34 cellular contexts compared by ENCODE assay signal in the genomic region with DNA sequence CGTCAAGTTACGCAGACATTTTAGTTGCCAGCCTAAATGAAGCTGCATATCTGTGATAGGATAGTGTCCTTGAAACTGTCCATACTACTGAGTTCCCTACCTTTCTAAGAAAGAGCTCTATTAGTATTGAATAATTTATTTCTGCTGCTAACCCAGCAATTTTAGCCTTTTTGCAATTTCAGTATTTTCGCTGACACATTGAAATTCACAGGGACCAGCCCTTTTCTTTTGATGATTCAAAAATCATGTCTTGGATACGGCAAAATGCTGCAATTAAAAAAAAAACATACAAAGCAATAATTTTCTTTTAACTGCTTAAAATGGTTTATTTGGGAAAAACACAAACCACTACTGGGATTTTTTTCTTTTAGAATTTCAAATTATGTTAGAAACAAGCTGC.
"Had no signal": no experiment of that assay in that cellular context is flagged by ENCODE, and none has a peak within 500 bp of the region (broad histone marks: within the 10 kb centered on the region; RNA-seq: fewer than 3 reads in every experiment).

No MANE protein-coding gene starts in this region.

- H3K4me1 ChIP-seq: esophagus muscularis mucosa, gastroesophageal sphincter, heart right ventricle had no signal

- H3K27me3 ChIP-seq: brain microvascular endothelial cell, esophagus muscularis mucosa, gastroesophageal sphincter, heart right ventricle had no signal

- H3K4me1 Mint-ChIP-seq: activated B cell treated with CpG ODN at 0.5 μM for 24 hours; activated T-helper 17 cell treated with anti-CD3 and anti-CD28 coated beads, Interleukin-2, amount 50 U/mL, for 72 hours; central memory CD8-positive, alpha-beta T cell; T-helper 17 cell had no signal

- DNase-seq: activated B cell treated with CpG ODN at 0.5 μM for 24 hours; activated CD4-positive, alpha-beta T cell treated with anti-CD3 and anti-CD28 coated beads for 48 hours; activated CD4-positive, alpha-beta T cell treated with anti-CD3 and anti-CD28 coated beads, Interleukin-2, amount 50 U/mL, for 1 hour; activated CD4-positive, alpha-beta T cell treated with anti-CD3 and anti-CD28 coated beads, Interleukin-2, amount 50 U/mL, for 48 hours; activated CD8-positive, alpha-beta memory T cell treated with anti-CD3 and anti-CD28 coated beads for 24 hours; activated CD8-positive, alpha-beta T cell treated with anti-CD3 and anti-CD28 coated beads for 36 hours; activated effector memory CD4-positive, alpha-beta T cell treated with Interleukin-2 at 50 U/mL for 16 hours; activated gamma-delta T cell treated with Interleukin-2 at 50 U/mL for 16 hours; activated naive CD4-positive, alpha-beta T cell treated with anti-CD3 and anti-CD28 coated beads, Interleukin-2, amount 50 U/mL, for 16 hours; activated naive CD4-positive, alpha-beta T cell treated with Interleukin-2 at 50 U/mL for 16 hours; activated T-cell treated with anti-CD3 and anti-CD28 coated beads, Interleukin-2, amount 50 U/mL, for 4 hours; amniotic stem cell; anterior cingulate cortex; brain microvascular endothelial cell; dorsolateral prefrontal cortex; effector memory CD4-positive, alpha-beta T cell; endodermal cell; erythroblast; foreskin melanocyte; heart right ventricle; T-helper 17 cell; T1000; WERI-Rb-1 had no signal

- H3K27ac Mint-ChIP-seq: activated B cell treated with CpG ODN at 0.5 μM for 24 hours; activated CD8-positive, alpha-beta T cell treated with anti-CD3 and anti-CD28 coated beads for 36 hours; activated naive CD8-positive, alpha-beta T cell; activated T-helper 17 cell treated with anti-CD3 and anti-CD28 coated beads, Interleukin-2, amount 50 U/mL, for 72 hours; dendritic cell treated with granulocyte-macrophage colony-stimulating factor and Interleukin-4, amounts not matched to agents 40 ng/mL and 50 ng/mL, for 4 days; endodermal cell; T-helper 17 cell; T-helper 2 cell treated with Interferon-gamma antibody and Interleukin-4, amounts not matched to agents 5 μg/mL and 100 μg/mL, for 36 hours had no signal

- ATAC-seq: activated CD4-positive, CD25-positive, alpha-beta regulatory T cell treated with anti-CD3 and anti-CD28 coated beads, Interleukin-2, amount 50 U/mL, for 24 hours; activated CD8-positive, alpha-beta T cell treated with anti-CD3 and anti-CD28 coated beads for 36 hours; activated T-cell treated with anti-CD3 and anti-CD28 coated beads, Interleukin-2, amount 50 U/mL, for 4 hours; activated T-helper 17 cell treated with anti-CD3 and anti-CD28 coated beads, Interleukin-2, amount 50 U/mL, for 72 hours; gastroesophageal sphincter; heart right ventricle; T-helper 17 cell had no signal

- H3K36me3 ChIP-seq: brain microvascular endothelial cell, esophagus muscularis mucosa, gastroesophageal sphincter, heart right ventricle, WERI-Rb-1 had no signal

- H3K4me3 ChIP-seq: coronary artery, dorsolateral prefrontal cortex, esophagus muscularis mucosa, gastroesophageal sphincter, heart right ventricle had no signal

- H3K4me3 Mint-ChIP-seq: activated B cell treated with CpG ODN at 0.5 μM for 24 hours; activated CD8-positive, alpha-beta T cell treated with anti-CD3 and anti-CD28 coated beads for 36 hours; activated naive CD8-positive, alpha-beta T cell; activated T-cell treated with anti-CD3 and anti-CD28 coated beads, Interleukin-2, amount 50 U/mL, for 4 hours; activated T-helper 17 cell treated with anti-CD3 and anti-CD28 coated beads, Interleukin-2, amount 50 U/mL, for 72 hours; central memory CD8-positive, alpha-beta T cell; dendritic cell treated with granulocyte-macrophage colony-stimulating factor and Interleukin-4, amounts not matched to agents 40 ng/mL and 50 ng/mL, for 4 days; endodermal cell; T-helper 17 cell; T-helper 2 cell treated with Interferon-gamma antibody and Interleukin-4, amounts not matched to agents 5 μg/mL and 100 μg/mL, for 36 hours had no signal

- FAIRE-seq: astrocyte, bronchial epithelial cell had no signal

- H3K9me3 Mint-ChIP-seq: activated B cell treated with CpG ODN at 0.5 μM for 24 hours; activated CD8-positive, alpha-beta T cell treated with anti-CD3 and anti-CD28 coated beads for 36 hours; activated T-cell treated with anti-CD3 and anti-CD28 coated beads, Interleukin-2, amount 50 U/mL, for 4 hours; activated T-helper 17 cell treated with anti-CD3 and anti-CD28 coated beads, Interleukin-2, amount 50 U/mL, for 72 hours; endodermal cell; T-helper 2 cell treated with Interferon-gamma antibody and Interleukin-4, amounts not matched to agents 5 μg/mL and 100 μg/mL, for 36 hours had no signal

- H3K27me3 Mint-ChIP-seq: activated B cell treated with CpG ODN at 0.5 μM for 24 hours; activated CD8-positive, alpha-beta T cell treated with anti-CD3 and anti-CD28 coated beads for 36 hours; activated T-helper 17 cell treated with anti-CD3 and anti-CD28 coated beads, Interleukin-2, amount 50 U/mL, for 72 hours; central memory CD8-positive, alpha-beta T cell; dendritic cell treated with granulocyte-macrophage colony-stimulating factor and Interleukin-4, amounts not matched to agents 40 ng/mL and 50 ng/mL, for 4 days; T-helper 17 cell had no signal

- H3K27ac ChIP-seq: brain microvascular endothelial cell, coronary artery, dorsolateral prefrontal cortex, esophagus muscularis mucosa, gastroesophageal sphincter, heart right ventricle, WERI-Rb-1 had no signal

- H3K9me3 ChIP-seq: esophagus muscularis mucosa, gastroesophageal sphincter, heart right ventricle had no signal

- H3K36me3 Mint-ChIP-seq: activated naive CD8-positive, alpha-beta T cell had no signal
